In the genomic region with DNA sequence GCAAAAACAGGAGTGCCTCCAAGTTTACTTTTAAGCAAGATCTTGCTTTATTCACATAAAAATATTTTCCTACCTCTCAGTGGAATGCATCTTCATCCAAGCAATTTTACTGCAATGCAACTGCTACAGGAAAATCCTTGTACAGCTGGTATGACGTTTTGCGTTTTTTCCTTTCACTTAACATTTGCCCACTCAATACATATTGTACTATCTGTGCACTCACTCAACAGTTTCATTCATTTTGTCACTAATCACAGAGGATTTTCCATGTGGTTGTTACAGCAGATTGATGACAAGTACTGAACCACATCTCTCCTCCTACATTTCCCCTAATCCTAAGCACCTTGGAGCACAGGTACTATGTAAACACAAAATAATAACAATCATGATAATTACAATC, we compare ENCODE assay signal across 19 cellular contexts.
"Had no signal": no experiment of that assay in that cellular context is flagged by ENCODE, and none has a peak within 500 bp of the region (broad histone marks: within the 10 kb centered on the region; RNA-seq: fewer than 3 reads in every experiment).

No MANE protein-coding gene starts in this region.

- H3K9ac ChIP-seq: neural progenitor cell had no signal

- H3K4me1 ChIP-seq: transverse colon had no signal

- H3K4me3 ChIP-seq: left ventricle myocardium inferior, neural progenitor cell, skin epidermis, transverse colon had no signal

- H3K9me3 Mint-ChIP-seq: neural progenitor cell had no signal

- H3K4me1 Mint-ChIP-seq: immature natural killer cell had no signal

- H3K27me3 Mint-ChIP-seq: progenitor cell of endocrine pancreas had no signal

- H3K9me3 ChIP-seq: left ventricle myocardium inferior, transverse colon had no signal

- H3K36me3 ChIP-seq: neural progenitor cell, transverse colon had no signal

- H3K36me3 Mint-ChIP-seq: immature natural killer cell had no signal

- H3K4me2 ChIP-seq: neural progenitor cell had no signal

- H3K27ac ChIP-seq: left ventricle myocardium inferior, neural progenitor cell, skin epidermis, transverse colon had no signal

- H3K27me3 ChIP-seq: neural progenitor cell, transverse colon had no signal

- ATAC-seq: right cardiac atrium; stimulated activated naive CD8-positive, alpha-beta T cell treated with anti-CD3 and anti-CD28 coated beads, Interleukin-15, Interleukin-2, amounts not matched to agents 100 U/mL and 50 U/mL, for 24 hours had no signal

- H2AFZ ChIP-seq: neural progenitor cell had no signal

- DNase-seq: activated CD4-positive, alpha-beta T cell treated with anti-CD3 and anti-CD28 coated beads for 1 hour; activated CD8-positive, alpha-beta memory T cell treated with anti-CD3 and anti-CD28 coated beads for 24 hours; activated CD8-positive, alpha-beta memory T cell treated with anti-CD3 and anti-CD28 coated beads, Interleukin-2, amount 50 U/mL, for 48 hours; activated effector memory CD4-positive, alpha-beta T cell treated with Interleukin-2 at 50 U/mL for 16 hours; activated naive CD4-positive, alpha-beta T cell treated with anti-CD3 and anti-CD28 coated beads, Interleukin-2, amount 50 U/mL, for 16 hours; activated T-cell treated with anti-CD3 and anti-CD28 coated beads, Interleukin-2, amount 50 U/mL, for 48 hours; aorta; effector CD8-positive, alpha-beta T cell; immature natural killer cell; kidney glomerular epithelial cell; left ventricle myocardium inferior; mammary epithelial cell; right cardiac atrium; stimulated activated naive CD8-positive, alpha-beta T cell treated with anti-CD3 and anti-CD28 coated beads, Interleukin-15, Interleukin-2, amounts not matched to agents 100 U/mL and 50 U/mL, for 24 hours; substantia nigra; transverse colon had no signal

- H3K4me3 Mint-ChIP-seq: immature natural killer cell, neural progenitor cell had no signal

- H3K27ac Mint-ChIP-seq: immature natural killer cell, neural progenitor cell had no signal
